In genomic region chr7:100865971-100866720, GRCh38 we compare ENCODE assay signal across 9 cellular contexts. TPM values are rescaled to one million over a fixed set of nuclear protein-coding genes. Genes with fewer than 3 reads are reported as not detected.
DNase-seq lines count a peak whose midpoint lies in the region; ATAC-seq and TF ChIP-seq lines count a peak whose summit lies in the region.
"Had no signal": no experiment of that assay in that cellular context is flagged by ENCODE, and none has a peak within 500 bp of the region (broad histone marks: within the 10 kb centered on the region; RNA-seq: fewer than 3 reads in every experiment).

No MANE protein-coding gene starts in this region.

- H3K9me3 Mint-ChIP-seq in MCF 10A (ENCODE audit: unreplicated experiment) (no peaks in the 10 kb centered on the region), memory B cell (no peaks in the 10 kb centered on the region), neural progenitor cell (no peaks in the 10 kb centered on the region)
- H3K9me3 Mint-ChIP-seq: neural crest cell had no signal

- 65% methylated on average over 44 of the region's 44 CpGs for WGBS in thymus

- CTCF ChIA-PET in MCF 10A (lab: Yijun Ruan, JAX), result interaction anchor here (0.6 kb wide), 1 partner anchor 13 kb away, joined by 4 read pairs; no protein-coding TSS in a partner anchor

- peak overlapping the region; percentile 99 for H3K27ac Mint-ChIP-seq in MCF 10A (ENCODE audit: low read depth, unreplicated experiment)
- no peak overlapping the region for H3K27ac Mint-ChIP-seq in memory B cell
- H3K27ac Mint-ChIP-seq in neural progenitor cell, result no peak overlapping the region

- H3K4me3 Mint-ChIP-seq in MCF 10A (ENCODE audit: unreplicated experiment), result peak overlapping the region; percentile 85
- H3K4me3 Mint-ChIP-seq in memory B cell, result peak overlapping the region; percentile 90
- no peak overlapping the region for H3K4me3 Mint-ChIP-seq in neural progenitor cell

- BruUV-seq in MCF 10A (replicated peaks; lab: Mats Ljungman, UMichigan), result no TSS peak

- no peaks in the 10 kb centered on the region for H4K20me1 ChIP-seq in neural progenitor cell (ENCODE audit: low read depth)

- DNase-seq in Daoy (ENCODE audit: low read depth) (peak; percentile 93), NCI-H460 (ENCODE audit: extremely low read depth, low read depth) (peak; percentile 64), MCF 10A (ENCODE audit: unreplicated experiment) (peak; percentile 83), memory B cell (ENCODE audit: low spot score in 2 of 2) (no peak), neural progenitor cell (ENCODE audit: low spot score) (no peak), foreskin melanocyte (no peak)
- DNase-seq in central memory CD4-positive, alpha-beta T cell, result no peak

- no peak overlapping the region for H2AFZ ChIP-seq in neural progenitor cell (replicated peaks)

- H3F3A ChIP-seq in neural progenitor cell (ENCODE audit: low read depth), result peaks cover 10% of the 10 kb centered on the region

- H3K36me3 Mint-ChIP-seq in MCF 10A (ENCODE audit: insufficient read depth, unreplicated experiment) (peaks cover 60% of the 10 kb centered on the region), memory B cell (peaks cover 13% of the 10 kb centered on the region), neural progenitor cell (peaks cover 7% of the 10 kb centered on the region)

- no peak for TF ChIP-seq CTCF in MCF 10A (IDR thresholded peaks at IDR 0.05; ENCODE audit: unreplicated experiment)
- TF ChIP-seq CTCF in neural progenitor cell (IDR thresholded peaks at IDR 0.05), result no peak

- H3K27ac ChIP-seq in thymus (ENCODE audit: low read depth) (peak overlapping the region; percentile 33), neural progenitor cell (no peak overlapping the region)

- H3K36me3 ChIP-seq in thymus (ENCODE audit: control insufficient read depth, insufficient read depth) (peaks cover 23% of the 10 kb centered on the region), neural progenitor cell (no peaks in the 10 kb centered on the region)

- H3K4me2 ChIP-seq in neural progenitor cell, result no peak overlapping the region

- ATAC-seq in memory B cell (ENCODE audit: low read depth), result no peak

- H3K27me3 Mint-ChIP-seq in MCF 10A (ENCODE audit: insufficient read depth, unreplicated experiment) (no peaks in the 10 kb centered on the region), memory B cell (no peaks in the 10 kb centered on the region), neural progenitor cell (ENCODE audit: insufficient read depth, low read depth) (peaks cover 5% of the 10 kb centered on the region)

- POLR2A ChIA-PET in MCF 10A (lab: Yijun Ruan, JAX), result interaction anchor here (0.7 to 3.7 kb wide), 18 partner anchors 9 to 1308 kb away, joined by 3 to 25 read pairs (median 6); partner anchors contain the start of genes FBXO24, LRCH4, MOSPD3 and POP7

- H3K9me3 ChIP-seq in thymus (ENCODE audit: control insufficient read depth) (no peaks in the 10 kb centered on the region), neural progenitor cell (ENCODE audit: low read depth) (no peaks in the 10 kb centered on the region)

- H3K9ac ChIP-seq in neural progenitor cell, result no peak overlapping the region

- H3K27me3 ChIP-seq in thymus (ENCODE audit: control insufficient read depth, insufficient read depth), result no peaks in the 10 kb centered on the region
- no peaks in the 10 kb centered on the region for H3K27me3 ChIP-seq in neural progenitor cell

- H3K4me3 ChIP-seq in thymus (ENCODE audit: low read length) (peak overlapping the region; percentile 19), neural progenitor cell (no peak overlapping the region)

- H3K79me2 ChIP-seq in neural progenitor cell (ENCODE audit: low read depth), result peaks cover 26% of the 10 kb centered on the region

- no peaks in the 10 kb centered on the region for H3K4me1 Mint-ChIP-seq in MCF 10A (ENCODE audit: insufficient read depth, unreplicated experiment)
- peaks cover 8% of the 10 kb centered on the region for H3K4me1 Mint-ChIP-seq in memory B cell
- peaks cover 11% of the 10 kb centered on the region for H3K4me1 Mint-ChIP-seq in neural progenitor cell

- H3K4me1 ChIP-seq in thymus (ENCODE audit: control insufficient read depth, insufficient read depth, low read length) (peaks cover 6% of the 10 kb centered on the region), neural progenitor cell (peaks cover 13% of the 10 kb centered on the region)

- intact Hi-C loops in MCF 10A (cut with micrococcal nuclease), result no loop called here

RNA-seq across cellular contexts. Expression of gene TRIP6, which starts 1.0 kb away (rescaled TPM):
- 203 and 238 TPM in 2 replicates for total RNA-seq in Daoy (2014; rRNA removed; shearing (Covaris generic))
- total RNA-seq in NCI-H460 (2014; rRNA removed; shearing (Covaris generic)), result 75.8 and 78.5 TPM in 2 replicates
- 206 and 245 TPM in 2 replicates for polyA plus RNA-seq in NCI-H460 (2014; cell fraction: nucleus; rRNA removed)
- total RNA-seq in MCF 10A (2022) (106 and 132 TPM in 2 replicates), neural progenitor cell (ENCODE audit: low replicate concordance) (14.9 and 49.5 TPM in 2 replicates)
- polyA plus RNA-seq in thymus, result 26.1 TPM

RNA-seq across cellular contexts. Expression of gene SRRT, which starts 8.8 kb away (rescaled TPM):
- total RNA-seq in Daoy (2014; rRNA removed; shearing (Covaris generic)), result 93.0 and 116 TPM in 2 replicates
- 43.4 and 44.0 TPM in 2 replicates for total RNA-seq in NCI-H460 (2014; rRNA removed; shearing (Covaris generic))
- 215 and 246 TPM in 2 replicates for polyA plus RNA-seq in NCI-H460 (2014; cell fraction: nucleus; rRNA removed)
- total RNA-seq in MCF 10A (2022) (111 and 142 TPM in 2 replicates), neural progenitor cell (ENCODE audit: low replicate concordance) (60.4 and 108 TPM in 2 replicates)
- polyA plus RNA-seq in thymus, result 120 TPM

RNA-seq across cellular contexts. Expression of gene SLC12A9, which starts 13.6 kb away (rescaled TPM):
- total RNA-seq in Daoy (2014; rRNA removed; shearing (Covaris generic)), result 14.1 and 18.1 TPM in 2 replicates
- 10.5 and 11.8 TPM in 2 replicates for total RNA-seq in NCI-H460 (2014; rRNA removed; shearing (Covaris generic))
- polyA plus RNA-seq in NCI-H460 (2014; cell fraction: nucleus; rRNA removed), result 48.8 and 52.1 TPM in 2 replicates
- total RNA-seq in MCF 10A (2022), result 19.2 and 21.0 TPM in 2 replicates
- polyA plus RNA-seq in thymus, result 48.0 TPM
- total RNA-seq in neural progenitor cell (ENCODE audit: low replicate concordance), result 3.5 and 18.6 TPM in 2 replicates

RNA-seq across cellular contexts. Expression of gene UFSP1, which starts 23.4 kb away (rescaled TPM):
- 4.8 and 6.1 TPM in 2 replicates for total RNA-seq in Daoy (2014; rRNA removed; shearing (Covaris generic))
- total RNA-seq in NCI-H460 (2014; rRNA removed; shearing (Covaris generic)), result 4.6 and 7.0 TPM in 2 replicates
- 9.3 and 11.3 TPM in 2 replicates for polyA plus RNA-seq in NCI-H460 (2014; cell fraction: nucleus; rRNA removed)
- 2.8 and 3.4 TPM in 2 replicates for total RNA-seq in MCF 10A (2022)
- polyA plus RNA-seq in thymus, result 3.6 TPM
- 4.0 TPM in 1 of 2 replicates, not detected in the other for total RNA-seq in neural progenitor cell (ENCODE audit: low replicate concordance)

RNA-seq across cellular contexts. Expression of gene ACHE, which starts 29.5 kb away (rescaled TPM):
- total RNA-seq in Daoy (2014; rRNA removed; shearing (Covaris generic)), result 0.46 TPM in 1 of 2 replicates, not detected in the other
- 0.17 and 0.27 TPM in 2 replicates for total RNA-seq in NCI-H460 (2014; rRNA removed; shearing (Covaris generic))
- polyA plus RNA-seq in NCI-H460 (2014; cell fraction: nucleus; rRNA removed), result 0.25 TPM in 1 of 2 replicates, not detected in the other
- 0.30 and 0.37 TPM in 2 replicates for total RNA-seq in MCF 10A (2022)
- polyA plus RNA-seq in thymus, result 7.9 TPM
- 0.90 TPM in 1 of 2 replicates, not detected in the other for total RNA-seq in neural progenitor cell (ENCODE audit: low replicate concordance)

Comparison
In these comparisons a context has a peak if more than half of its experiments do, and no peak if none do; other contexts are left out.
1. DNase-seq: peak in Daoy (single experiment), NCI-H460 (single experiment) and MCF 10A (single experiment); none in memory B cell (0 of 2), neural progenitor cell (single experiment), central memory CD4-positive, alpha-beta T cell (single experiment) and foreskin melanocyte (single experiment).